22 cellular contexts compared by ENCODE assay signal in the genomic region with DNA sequence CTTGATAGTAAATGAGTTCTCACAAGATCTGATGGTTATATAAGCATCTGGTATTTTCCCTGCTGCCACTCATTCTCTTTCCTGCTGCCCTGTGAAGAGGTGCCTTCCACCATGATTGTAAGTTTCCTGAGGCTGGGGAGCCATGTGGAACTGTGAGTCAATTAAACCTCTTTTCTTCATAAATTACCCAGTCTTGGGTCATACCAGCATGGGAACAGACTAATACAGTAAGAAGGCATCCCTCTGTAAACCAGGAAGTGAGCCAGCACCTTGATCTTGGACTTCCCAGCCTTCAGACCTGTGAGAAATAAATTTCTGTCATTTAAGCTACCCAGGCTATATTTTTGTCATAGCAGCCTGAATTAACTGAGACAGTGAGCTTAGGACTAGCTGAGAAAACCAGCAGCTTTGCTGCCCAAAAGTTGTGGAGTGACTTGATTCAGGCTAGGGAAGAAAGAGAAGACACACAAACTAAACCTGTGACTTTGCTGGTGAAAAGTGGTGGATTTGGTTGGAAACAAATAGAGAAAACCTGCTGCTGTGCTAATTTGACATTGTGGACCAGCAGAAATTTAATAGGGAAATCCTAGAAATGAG. TPM values are rescaled to one million over a fixed set of nuclear protein-coding genes. Genes with fewer than 3 reads are reported as not detected.
DNase-seq lines count a peak whose midpoint lies in the region; ATAC-seq, FAIRE-seq and TF ChIP-seq lines count a peak whose summit lies in the region.
"Had no signal": no experiment of that assay in that cellular context is flagged by ENCODE, and none has a peak within 500 bp of the region (broad histone marks: within the 10 kb centered on the region; RNA-seq: fewer than 3 reads in every experiment).

No MANE protein-coding gene starts in this region.

- H3K27ac ChIP-seq in BLaER1 (no peak overlapping the region), K562 (ENCODE audit: extremely low read depth, low read depth, low read length) (no peak overlapping the region)
- H3K27ac ChIP-seq: 22Rv1, A549, GM23248 had no signal

- peaks cover 29% of the 10 kb centered on the region for H3K79me2 ChIP-seq in K562 (ENCODE audit: control insufficient read depth, insufficient read depth, low read length)

- H3K27me3 ChIP-seq in BLaER1 (no peaks in the 10 kb centered on the region), K562 (ENCODE audit: control insufficient read depth in 2 of 2, insufficient read depth in 2 of 2, low read length in 2 of 2) (no peaks in the 10 kb centered on the region)

- H3K4me3 ChIP-seq in BLaER1 (0 out of 2 replicates have a peak overlapping the region, but pooled peaks have one; percentile 5), K562 (no peak overlapping the region)
- H3K4me3 ChIP-seq: A549, GM23248 had no signal

- DNase-seq in activated T-cell treated with anti-CD3 and anti-CD28 coated beads, Interleukin-2, amount 50 U/mL, for 72 hours = no peak
- no peak for DNase-seq in activated T-cell treated with anti-CD3 and anti-CD28 coated beads for 4 hours
- DNase-seq in H54 (ENCODE audit: insufficient read length, low spot score) = no peak
- no peak for DNase-seq in K562 (ENCODE audit: extremely low read depth in 1 of 4, low spot score in 3 of 4)
- no peak for DNase-seq in NCI-H748 (lab: John Stamatoyannopoulos, UW; ENCODE audit: unreplicated experiment)
- DNase-seq in T-helper 9 cell = no peak
- DNase-seq: AML-193; CD4-positive, alpha-beta memory T cell; DMS153; DMS79; GDM1; GM23248; H7; HFFc6; IMR-90; KBM-7 had no signal

- H3K4me2 ChIP-seq in BLaER1 (no peak overlapping the region), K562 (ENCODE audit: insufficient read depth, low read length) (no peak overlapping the region)
- H3K4me2 ChIP-seq: A549 had no signal

- POLR2A ChIA-PET in K562 (lab: Yijun Ruan, JAX) = interaction anchor here (1.1 to 1.7 kb wide), 2 partner anchors 10 to 27 kb away, joined by 3 to 4 read pairs; no protein-coding TSS in a partner anchor

- no peaks in the 10 kb centered on the region for H3K27me3 Mint-ChIP-seq in activated T-cell treated with anti-CD3 and anti-CD28 coated beads, Interleukin-2, amount 50 U/mL, for 72 hours (ENCODE audit: low read depth)
- H3K27me3 Mint-ChIP-seq: CD4-positive, alpha-beta memory T cell had no signal

- no TSS peak for BruUV-seq in K562 (replicated peaks; lab: Mats Ljungman, UMichigan)

- TF ChIP-seq POLR2A in H54 (IDR thresholded peaks at IDR 0.05; ENCODE audit: low read depth, low read length) = no peak
- no peak for TF ChIP-seq POLR2A in K562 (conservative IDR thresholded peaks at IDR 0.05)

- no peak for TF ChIP-seq RAD21 in K562 (CRISPR knock-in tag; conservative IDR thresholded peaks at IDR 0.05 in 1 of 2, IDR thresholded peaks at IDR 0.05 in 1 of 2)

- no peaks in the 10 kb centered on the region for H3K9me1 ChIP-seq in K562 (ENCODE audit: control insufficient read depth, insufficient read depth, low read length)

- no peak for TF ChIP-seq CTCF in K562 (IDR thresholded peaks at IDR 0.05 in 2 of 3, conservative IDR thresholded peaks at IDR 0.05 in 1 of 3; ENCODE audit: insufficient read depth in 2 of 3, low read depth in 1 of 3, low read length in 3 of 3)

- in situ Hi-C loops in K562 (cut with MboI) = no loop called here

- peaks cover 16 to 21% of the 10 kb centered on the region in 2 donors for H3K36me3 Mint-ChIP-seq in activated T-cell treated with anti-CD3 and anti-CD28 coated beads, Interleukin-2, amount 50 U/mL, for 72 hours (ENCODE audit: insufficient read depth in 2 of 2)
- H3K36me3 Mint-ChIP-seq: CD14-positive monocyte had no signal

- peaks cover 15% of the 10 kb centered on the region; the same call in 1 of the 2 replicates for H4K20me1 ChIP-seq in BLaER1
- H4K20me1 ChIP-seq in K562 (replicated peaks; ENCODE audit: control insufficient read depth, insufficient read depth, low read length) = no peaks in the 10 kb centered on the region

- H2AFZ ChIP-seq in K562 (ENCODE audit: low read depth, low read length) = no peak overlapping the region
- H2AFZ ChIP-seq: GM23248 had no signal

- H3K9ac ChIP-seq in BLaER1 = no peak overlapping the region
- no peak overlapping the region for H3K9ac ChIP-seq in K562 (ENCODE audit: insufficient read depth in 1 of 2, low read depth in 2 of 2, low read length in 2 of 2)
- H3K9ac ChIP-seq: GM23248 had no signal

- H3K4me1 ChIP-seq in BLaER1 = peaks cover 18% of the 10 kb centered on the region
- no peaks in the 10 kb centered on the region; a peak in 1 of 5 replicates for H3K4me1 ChIP-seq in K562 (replicated peaks in 1 of 2; ENCODE audit: control insufficient read depth in 2 of 2, insufficient read depth in 2 of 2, low read length in 2 of 2)
- H3K4me1 ChIP-seq: A549 had no signal

- CTCF ChIA-PET in K562 (lab: Yijun Ruan, JAX; ENCODE audit: low intra/inter-chr PET ratio) = no interaction called here

- H3K9me3 ChIP-seq in BLaER1 = peaks cover 36% of the 10 kb centered on the region
- no peaks in the 10 kb centered on the region for H3K9me3 ChIP-seq in K562 (replicated peaks; ENCODE audit: control insufficient read depth, insufficient read depth, low read depth, low read length)

- no peak for ATAC-seq in activated T-cell treated with anti-CD3 and anti-CD28 coated beads, Interleukin-2, amount 50 U/mL, for 72 hours (replicated peaks in 1 of 2)
- no peak for ATAC-seq in K562
- ATAC-seq in GM18498 (IDR thresholded peaks at IDR 0.05; ENCODE audit: unreplicated experiment) = no peak
- ATAC-seq: A549, HCT116 had no signal

- H3K9me3 Mint-ChIP-seq in activated T-cell treated with anti-CD3 and anti-CD28 coated beads, Interleukin-2, amount 50 U/mL, for 72 hours = peaks cover 4 to 15% of the 10 kb centered on the region in 2 donors
- H3K9me3 Mint-ChIP-seq: HFFc6 had no signal

- H3K36me3 ChIP-seq in BLaER1 = peaks cover 18% of the 10 kb centered on the region
- H3K36me3 ChIP-seq in K562 (ENCODE audit: control insufficient read depth, insufficient read depth, low read length) = no peaks in the 10 kb centered on the region; the same call in 2 of the 3 replicates

- peaks cover 9% of the 10 kb centered on the region for H3K4me1 Mint-ChIP-seq in activated T-cell treated with anti-CD3 and anti-CD28 coated beads, Interleukin-2, amount 50 U/mL, for 72 hours (ENCODE audit: low read depth)
- H3K4me1 Mint-ChIP-seq: CD14-positive monocyte had no signal

- peak; percentile 64 for FAIRE-seq in H54 (lab: Jason Lieb, UNC)
- no peak for FAIRE-seq in K562 (lab: Jason Lieb, UNC)
- FAIRE-seq: A549 had no signal

- TF ChIP-seq EP300 in K562 (IDR thresholded peaks at IDR 0.05; ENCODE audit: low read length) = no peak

- H3K27ac Mint-ChIP-seq in activated T-cell treated with anti-CD3 and anti-CD28 coated beads, Interleukin-2, amount 50 U/mL, for 72 hours = peak overlapping the region; percentile 16
- H3K27ac Mint-ChIP-seq: CD14-positive monocyte, HFFc6 had no signal

- intact Hi-C loops in K562 (cut with micrococcal nuclease) = no loop called here

- H3K4me3 Mint-ChIP-seq in activated T-cell treated with anti-CD3 and anti-CD28 coated beads, Interleukin-2, amount 50 U/mL, for 72 hours = no peak overlapping the region
- H3K4me3 Mint-ChIP-seq: CD14-positive monocyte; CD4-positive, alpha-beta memory T cell; HFFc6 had no signal

TF ChIP-seq in K562, 482 proteins besides CTCF, POLR2A, EP300 and RAD21:
- TF ChIP-seq ZNF12 (CRISPR knock-in tag; IDR thresholded peaks at IDR 0.05) (peak; percentile 63; the same call in 1 of the 2 replicates), RFX1 (IDR thresholded peaks at IDR 0.05) (no peak)

RNA-seq across cellular contexts. Expression of a gene that starts 29.7 kb away (rescaled TPM):
- 10 to 100 TPM; 20.5 to 26.9 TPM for total RNA-seq in activated T-cell treated with anti-CD3 and anti-CD28 coated beads, Interleukin-2, amount 50 U/mL, for 72 hours
- 7.4 and 46.8 TPM in 2 replicates for total RNA-seq in K562 (2011; cell fraction: chromatin; rRNA removed; ENCODE audit: low replicate concordance)
- total RNA-seq in K562 (2011; cell fraction: nucleolus; rRNA removed) = 3.7 and 6.4 TPM in 2 replicates
- total RNA-seq in K562 (2011; cell fraction: nucleoplasm; rRNA removed) = 14.3 and 25.1 TPM in 2 replicates
- total RNA-seq in K562 (2014; rRNA removed) = 10.6 and 10.8 TPM in 2 replicates
- 23.1 and 26.9 TPM in 2 replicates for total RNA-seq in K562 (2014; rRNA removed; fragmentation: Illumina TruSeq; extraction: Trizol)
- 17.6 and 17.7 TPM in 2 replicates for total RNA-seq in K562 (2015; rRNA removed; fragmentation: Illumina TruSeq; extraction: Trizol)
- total RNA-seq in K562 (2021) = 30.4 and 35.0 TPM in 2 replicates
- 14.4 and 20.2 TPM in 2 replicates for polyA plus RNA-seq in K562 (2011; rRNA removed)
- 2.9 and 5.6 TPM in 2 replicates for polyA plus RNA-seq in K562 (2011; cell fraction: cytosol; rRNA removed)
- polyA plus RNA-seq in K562 (2011; cell fraction: nucleus; rRNA removed) = 5.3 and 7.9 TPM in 2 replicates
- 8.7 and 13.3 TPM in 2 replicates for polyA plus RNA-seq in K562 (2012)
- polyA plus RNA-seq in K562 (2014; fragmentation: Illumina TruSeq; extraction: Trizol) = 15.8 and 17.5 TPM in 2 replicates
- polyA plus RNA-seq in K562 (2014; fragmentation: Nextera tagmentation; extraction: Ambion mirVana) = 1 to 10 TPM; 5.9 to 7.2 TPM
- 11.6 and 18.9 TPM in 2 replicates for polyA plus RNA-seq in K562 (2014; rRNA removed)
- polyA minus RNA-seq in K562 (2011; rRNA and poly(A)+ RNA removed) = 53.0 and 69.7 TPM in 2 replicates
- 19.5 and 19.7 TPM in 2 replicates for polyA minus RNA-seq in K562 (2011; cell fraction: cytosol; rRNA and poly(A)+ RNA removed)
- polyA minus RNA-seq in K562 (2011; cell fraction: nucleus; rRNA and poly(A)+ RNA removed) = 9.0 and 16.4 TPM in 2 replicates
